In the genomic region with DNA sequence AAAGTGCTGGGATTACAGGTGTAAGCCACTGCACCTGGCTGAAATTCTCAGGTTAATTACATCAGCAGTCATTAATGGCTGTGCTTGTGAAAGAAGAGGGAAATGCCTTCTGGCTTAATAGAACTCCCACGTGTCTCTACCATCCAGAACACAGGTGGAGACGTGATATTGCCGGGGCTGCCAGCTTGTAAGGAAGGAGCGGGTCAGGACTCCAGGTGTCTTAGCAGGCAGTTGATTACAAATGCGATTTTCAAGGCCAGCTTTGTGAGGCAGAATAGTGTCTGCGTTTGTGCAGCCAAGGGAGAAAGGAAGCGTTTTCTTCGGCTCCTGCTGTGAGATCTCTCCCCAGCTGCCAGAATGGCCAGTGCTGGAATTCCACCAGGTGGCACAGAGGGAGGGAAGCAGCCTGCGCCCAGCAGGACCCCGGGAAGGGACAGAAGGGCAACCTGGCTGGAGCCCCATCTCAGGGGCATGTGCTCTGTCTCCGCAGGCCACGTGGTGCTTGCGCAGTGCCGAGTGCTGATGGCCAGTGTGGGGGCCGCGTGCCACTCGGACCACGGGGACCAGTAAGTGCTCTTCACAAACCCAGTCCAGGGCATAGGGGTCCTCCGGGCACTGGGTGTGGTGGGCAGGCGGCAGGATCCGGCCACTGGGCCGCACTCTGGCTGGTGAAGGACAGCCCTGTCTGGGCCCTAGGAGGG, we compare ENCODE assay signal across 15 cellular contexts. TPM values are rescaled to one million over a fixed set of nuclear protein-coding genes. Genes with fewer than 3 reads are reported as not detected.
DNase-seq lines count a peak whose midpoint lies in the region; ATAC-seq and TF ChIP-seq lines count a peak whose summit lies in the region.
"Had no signal": no experiment of that assay in that cellular context is flagged by ENCODE, and none has a peak within 500 bp of the region (broad histone marks: within the 10 kb centered on the region; RNA-seq: fewer than 3 reads in every experiment).

No MANE protein-coding gene starts in this region.

- no peaks in the 10 kb centered on the region for H3K27me3 Mint-ChIP-seq in osteocyte (ENCODE audit: unreplicated experiment)
- H3K27me3 Mint-ChIP-seq: activated B cell treated with CpG ODN at 0.5 μM for 24 hours, naive B cell had no signal

- ATAC-seq in GM21529 (IDR thresholded peaks at IDR 0.05; ENCODE audit: unreplicated experiment), result no peak

- no peak for TF ChIP-seq CTCF in osteocyte (IDR thresholded peaks at IDR 0.05)

- peaks cover 6% of the 10 kb centered on the region for H3K4me1 Mint-ChIP-seq in osteocyte (ENCODE audit: unreplicated experiment)

- H3K36me3 Mint-ChIP-seq in osteocyte (ENCODE audit: unreplicated experiment), result peaks cover 3% of the 10 kb centered on the region
- H3K36me3 Mint-ChIP-seq: naive B cell had no signal

- DNase-seq in NCI-H2107 treated with DMSO at 0.1 percent for 48 hours (lab: John Stamatoyannopoulos, UW; ENCODE audit: unreplicated experiment), result peak; percentile 35
- no peak for DNase-seq in NCI-H2107 (lab: John Stamatoyannopoulos, UW)
- DNase-seq in NCI-H146 treated with DMSO at 0.1 percent for 48 hours (lab: John Stamatoyannopoulos, UW; ENCODE audit: unreplicated experiment), result peak; percentile 85
- peak; percentile 90 to 96 for DNase-seq in cerebellar nuclear complex (lab: John Stamatoyannopoulos, UW)
- DNase-seq in osteocyte (ENCODE audit: extremely low spot score, unreplicated experiment), result peak; percentile 84
- no peak for DNase-seq in KG1 (lab: John Stamatoyannopoulos, UW)
- DNase-seq in T-helper 1 cell, result no peak
- DNase-seq: activated B cell treated with CpG ODN at 0.5 μM for 24 hours; activated naive CD4-positive, alpha-beta T cell treated with anti-CD3 and anti-CD28 coated beads, Interleukin-2, amount 50 U/mL, for 16 hours; DMS53; foreskin fibroblast; naive B cell; NCI-H226 had no signal

- no peak overlapping the region for H3K4me3 Mint-ChIP-seq in osteocyte (ENCODE audit: unreplicated experiment)
- H3K4me3 Mint-ChIP-seq: activated B cell treated with CpG ODN at 0.5 μM for 24 hours, naive B cell had no signal

- no peaks in the 10 kb centered on the region for H3K9me3 Mint-ChIP-seq in osteocyte (ENCODE audit: unreplicated experiment)
- H3K9me3 Mint-ChIP-seq: activated B cell treated with CpG ODN at 0.5 μM for 24 hours had no signal

- no peak overlapping the region for H3K27ac Mint-ChIP-seq in osteocyte (ENCODE audit: unreplicated experiment)
- H3K27ac Mint-ChIP-seq: activated B cell treated with CpG ODN at 0.5 μM for 24 hours, naive B cell had no signal

RNA-seq across cellular contexts. Expression of gene ESPNL, which starts 3.7 kb away (rescaled TPM):
- not detected in 2 replicates for total RNA-seq in osteocyte

RNA-seq across cellular contexts. Expression of gene SCLY, which starts 35.7 kb away (rescaled TPM):
- total RNA-seq in osteocyte, result 22.1 and 22.5 TPM in 2 replicates

RNA-seq across cellular contexts. Expression of gene KLHL30, which starts 42.0 kb away (rescaled TPM):
- total RNA-seq in osteocyte, result 1.0 and 1.2 TPM in 2 replicates
- total RNA-seq: activated B cell treated with CpG ODN at 0.5 μM for 24 hours, SK-MEL-5 had no signal

Comparison
In these comparisons a context has a peak if more than half of its experiments do, and no peak if none do; other contexts are left out.
1. DNase-seq: peak in NCI-H2107 treated with DMSO at 0.1 percent for 48 hours (single experiment), NCI-H146 treated with DMSO at 0.1 percent for 48 hours (single experiment), cerebellar nuclear complex (2 of 2) and osteocyte (single experiment); none in NCI-H2107 (single experiment), KG1 (single experiment) and T-helper 1 cell (0 of 5).